Comparison of ENCODE assay signal across 9 cellular contexts in genomic region chr9:136129176-136129575, GRCh38.
"Had no signal": no experiment of that assay in that cellular context is flagged by ENCODE, and none has a peak within 500 bp of the region (broad histone marks: within the 10 kb centered on the region; RNA-seq: fewer than 3 reads in every experiment).

No MANE protein-coding gene starts in this region.

- H3K4me2 ChIP-seq: GM23338, KMS-11 had no signal

- H2AFZ ChIP-seq: GM23338 had no signal

- H3K4me3 ChIP-seq: GM23338, HAP-1 had no signal

- H3K9ac ChIP-seq: KMS-11 had no signal

- H3K27ac ChIP-seq: KMS-11 had no signal

- H3K9me3 Mint-ChIP-seq: GM23338, IgD-negative memory B cell had no signal

- ATAC-seq: GM23338, HCT116 had no signal

- H3K9me3 ChIP-seq: HAP-1 had no signal

- H3K27ac Mint-ChIP-seq: GM23338, HFFc6, IgD-negative memory B cell had no signal

- H3K36me3 ChIP-seq: HAP-1 had no signal

- H3K4me3 Mint-ChIP-seq: GM23338, HFFc6, IgD-negative memory B cell had no signal

- FAIRE-seq: HTR-8/SVneo had no signal

- DNase-seq: H7, HFFc6, KBM-7 had no signal
